Comparison of ENCODE assay signal across 20 cellular contexts in genomic region chr9:72013188-72013877, GRCh38. TPM values are rescaled to one million over a fixed set of nuclear protein-coding genes. Genes with fewer than 3 reads are reported as not detected.
DNase-seq lines count a peak whose midpoint lies in the region; ATAC-seq lines count a peak whose summit lies in the region.
"Had no signal": no experiment of that assay in that cellular context is flagged by ENCODE, and none has a peak within 500 bp of the region (broad histone marks: within the 10 kb centered on the region; RNA-seq: fewer than 3 reads in every experiment).

No MANE protein-coding gene starts in this region.

- H3K27ac Mint-ChIP-seq in activated T-helper 17 cell treated with anti-CD3 and anti-CD28 coated beads, Interleukin-2, amount 50 U/mL, for 72 hours: peak overlapping the region; percentile 64
- no peak overlapping the region for H3K27ac Mint-ChIP-seq in stimulated activated naive B cell treated with anti-CD40 and anti-IgM and Interleukin-4, amounts not matched to agents 10 μg/mL and 1 μg/mL and 100 μg/mL, for 72 hours

- no peaks in the 10 kb centered on the region for H3K36me3 Mint-ChIP-seq in activated T-helper 17 cell treated with anti-CD3 and anti-CD28 coated beads, Interleukin-2, amount 50 U/mL, for 72 hours (ENCODE audit: low read depth)
- H3K36me3 Mint-ChIP-seq in stimulated activated naive B cell treated with anti-CD40 and anti-IgM and Interleukin-4, amounts not matched to agents 10 μg/mL and 1 μg/mL and 100 μg/mL, for 72 hours: no peaks in the 10 kb centered on the region

- no peak for ATAC-seq in activated T-helper 17 cell treated with anti-CD3 and anti-CD28 coated beads, Interleukin-2, amount 50 U/mL, for 72 hours (replicated peaks)
- peak; percentile 33 to 41 for ATAC-seq in stimulated activated naive B cell treated with anti-CD40 and anti-IgM and Interleukin-4, amounts not matched to agents 10 μg/mL and 1 μg/mL and 100 μg/mL, for 72 hours (replicated peaks)
- no peak for ATAC-seq in HG03457 (IDR thresholded peaks at IDR 0.05; ENCODE audit: unreplicated experiment)
- ATAC-seq: PC-3 had no signal

- DNase-seq in NOMO-1 treated with DMSO at 0.1 percent for 48 hours (lab: John Stamatoyannopoulos, UW; ENCODE audit: unreplicated experiment) (peak; percentile 1), NOMO-1 treated with dmso at 0.1 percent for 144 hours (lab: John Stamatoyannopoulos, UW; ENCODE audit: unreplicated experiment) (no peak), Kasumi-1 (lab: John Stamatoyannopoulos, UW) (peak; percentile 16 to 37)
- no peak for DNase-seq in stimulated activated naive B cell treated with anti-CD40 and anti-IgM and Interleukin-4, amounts not matched to agents 10 μg/mL and 1 μg/mL and 100 μg/mL, for 72 hours
- DNase-seq in effector CD8-positive, alpha-beta T cell (lab: John Stamatoyannopoulos, UW): no peak
- DNase-seq in stimulated activated CD4-positive, alpha-beta T cell treated with anti-CD3 and anti-CD28 coated beads, Interleukin-4, amount 100 ng/mL, for 4 hours: no peak
- DNase-seq: activated CD4-positive, alpha-beta T cell treated with anti-CD3 and anti-CD28 coated beads for 48 hours; activated CD8-positive, alpha-beta memory T cell treated with anti-CD3 and anti-CD28 coated beads, Interleukin-2, amount 50 U/mL, for 48 hours; islet precursor cell; NCI-H1436 treated with DMSO at 0.1 percent for 48 hours; NCI-H2171; NCI-H748 treated with DMSO at 0.1 percent for 48 hours; PC-3; T-helper 9 cell; trophoblast cell had no signal

- no peaks in the 10 kb centered on the region for H3K9me3 Mint-ChIP-seq in activated T-helper 17 cell treated with anti-CD3 and anti-CD28 coated beads, Interleukin-2, amount 50 U/mL, for 72 hours
- H3K9me3 Mint-ChIP-seq in stimulated activated naive B cell treated with anti-CD40 and anti-IgM and Interleukin-4, amounts not matched to agents 10 μg/mL and 1 μg/mL and 100 μg/mL, for 72 hours: no peaks in the 10 kb centered on the region

- H3K4me1 Mint-ChIP-seq in activated T-helper 17 cell treated with anti-CD3 and anti-CD28 coated beads, Interleukin-2, amount 50 U/mL, for 72 hours: peaks cover 6% of the 10 kb centered on the region
- peaks cover 3 to 16% of the 10 kb centered on the region in 2 donors for H3K4me1 Mint-ChIP-seq in stimulated activated naive B cell treated with anti-CD40 and anti-IgM and Interleukin-4, amounts not matched to agents 10 μg/mL and 1 μg/mL and 100 μg/mL, for 72 hours

- H3K27me3 Mint-ChIP-seq in activated T-helper 17 cell treated with anti-CD3 and anti-CD28 coated beads, Interleukin-2, amount 50 U/mL, for 72 hours: no peaks in the 10 kb centered on the region
- H3K27me3 Mint-ChIP-seq in stimulated activated naive B cell treated with anti-CD40 and anti-IgM and Interleukin-4, amounts not matched to agents 10 μg/mL and 1 μg/mL and 100 μg/mL, for 72 hours: no peaks in the 10 kb centered on the region

- no peak overlapping the region for H3K4me3 Mint-ChIP-seq in activated T-helper 17 cell treated with anti-CD3 and anti-CD28 coated beads, Interleukin-2, amount 50 U/mL, for 72 hours
- H3K4me3 Mint-ChIP-seq in stimulated activated naive B cell treated with anti-CD40 and anti-IgM and Interleukin-4, amounts not matched to agents 10 μg/mL and 1 μg/mL and 100 μg/mL, for 72 hours: peak overlapping the region in 1 of 2 donors; percentile 14

RNA-seq across cellular contexts. Expression of gene C9orf57, which starts 47.1 kb away (rescaled TPM):
- total RNA-seq in activated T-helper 17 cell treated with anti-CD3 and anti-CD28 coated beads, Interleukin-2, amount 50 U/mL, for 72 hours: not detected
- total RNA-seq: A172, astrocyte, PC-3, pulmonary artery endothelial cell had no signal

Comparison
In these comparisons a context has a peak if more than half of its experiments do, and no peak if none do; other contexts are left out.
1. DNase-seq: peak in NOMO-1 treated with DMSO at 0.1 percent for 48 hours (single experiment) and Kasumi-1 (2 of 2); none in NOMO-1 treated with dmso at 0.1 percent for 144 hours (single experiment), stimulated activated naive B cell treated with anti-CD40 and anti-IgM and Interleukin-4, amounts not matched to agents 10 μg/mL and 1 μg/mL and 100 μg/mL, for 72 hours (single experiment), effector CD8-positive, alpha-beta T cell (single experiment) and stimulated activated CD4-positive, alpha-beta T cell treated with anti-CD3 and anti-CD28 coated beads, Interleukin-4, amount 100 ng/mL, for 4 hours (0 of 2).
2. ATAC-seq: peak in stimulated activated naive B cell treated with anti-CD40 and anti-IgM and Interleukin-4, amounts not matched to agents 10 μg/mL and 1 μg/mL and 100 μg/mL, for 72 hours (2 of 2); none in activated T-helper 17 cell treated with anti-CD3 and anti-CD28 coated beads, Interleukin-2, amount 50 U/mL, for 72 hours (single experiment) and HG03457 (single experiment).